ENCODE assay signal across 1 cellular context in the genomic region with DNA sequence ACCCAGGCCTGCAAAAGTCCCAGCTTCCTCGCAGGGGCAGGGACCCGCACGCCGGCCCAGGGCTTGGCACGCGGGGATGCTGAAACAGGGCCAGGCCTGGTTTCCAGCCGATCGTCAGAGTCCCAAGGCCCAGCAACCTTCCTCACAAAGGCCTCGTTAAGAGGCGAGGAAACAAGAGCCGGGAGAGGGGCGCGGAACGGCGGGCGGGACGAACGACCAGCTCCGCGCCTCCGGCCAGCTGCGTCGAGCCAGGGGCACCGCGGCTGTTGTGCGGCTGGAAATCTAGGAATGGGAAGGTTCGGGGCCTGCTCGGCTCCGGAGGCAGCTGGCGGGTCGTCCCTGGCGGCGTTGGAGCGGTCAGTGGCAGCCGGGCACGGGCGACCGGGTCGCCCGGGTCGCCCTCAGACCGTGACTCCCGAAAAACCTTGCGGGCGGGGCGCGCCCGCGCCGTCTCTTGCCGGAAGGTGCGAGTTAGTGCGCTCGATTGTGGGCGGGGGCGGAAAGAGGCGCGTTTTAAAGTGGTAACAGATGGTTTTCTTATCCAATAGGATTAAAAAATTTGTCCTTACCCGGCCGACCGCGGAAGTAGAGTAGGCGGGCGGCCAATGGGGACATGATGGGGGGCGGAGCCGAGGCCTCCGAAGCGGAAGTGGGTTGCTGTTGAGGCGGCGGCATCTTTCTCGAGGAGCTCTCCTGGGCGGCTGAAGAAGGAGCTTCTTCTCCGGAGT.
TF ChIP-seq lines count a peak whose summit lies in the region.

A gene with protein sequence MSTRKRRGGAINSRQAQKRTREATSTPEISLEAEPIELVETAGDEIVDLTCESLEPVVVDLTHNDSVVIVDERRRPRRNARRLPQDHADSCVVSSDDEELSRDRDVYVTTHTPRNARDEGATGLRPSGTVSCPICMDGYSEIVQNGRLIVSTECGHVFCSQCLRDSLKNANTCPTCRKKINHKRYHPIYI (plus strand): TSS at position 643 of the 728 bp plus-strand sequence. CDS start 21,388 bp downstream, outside the sequence.

TF ChIP-seq in HepG2, 621 proteins besides CTCF, POLR2A, EP300 and RAD21 (continued from another document):
- TF ChIP-seq, protein P1, sequence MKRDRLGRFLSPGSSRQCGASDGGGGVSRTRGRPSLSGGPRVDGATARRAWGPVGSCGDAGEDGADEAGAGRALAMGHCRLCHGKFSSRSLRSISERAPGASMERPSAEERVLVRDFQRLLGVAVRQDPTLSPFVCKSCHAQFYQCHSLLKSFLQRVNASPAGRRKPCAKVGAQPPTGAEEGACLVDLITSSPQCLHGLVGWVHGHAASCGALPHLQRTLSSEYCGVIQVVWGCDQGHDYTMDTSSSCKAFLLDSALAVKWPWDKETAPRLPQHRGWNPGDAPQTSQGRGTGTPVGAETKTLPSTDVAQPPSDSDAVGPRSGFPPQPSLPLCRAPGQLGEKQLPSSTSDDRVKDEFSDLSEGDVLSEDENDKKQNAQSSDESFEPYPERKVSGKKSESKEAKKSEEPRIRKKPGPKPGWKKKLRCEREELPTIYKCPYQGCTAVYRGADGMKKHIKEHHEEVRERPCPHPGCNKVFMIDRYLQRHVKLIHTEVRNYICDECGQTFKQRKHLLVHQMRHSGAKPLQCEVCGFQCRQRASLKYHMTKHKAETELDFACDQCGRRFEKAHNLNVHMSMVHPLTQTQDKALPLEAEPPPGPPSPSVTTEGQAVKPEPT (CRISPR knock-in tag; IDR thresholded peaks at IDR 0.05; ENCODE audit: low read depth) = peak; percentile 62; the same call in 1 of the 2 replicates
- TF ChIP-seq ZNF296 (CRISPR knock-in tag; conservative IDR thresholded peaks at IDR 0.05) (no peak), ZNF616 (CRISPR knock-in tag; IDR thresholded peaks at IDR 0.05; ENCODE audit: low read depth) (peak; percentile 62; the same call in 1 of the 2 replicates), ZSCAN21 (CRISPR knock-in tag; IDR thresholded peaks at IDR 0.05; ENCODE audit: borderline replicate concordance) (peak; percentile 68), SNAI1 (CRISPR knock-in tag; IDR thresholded peaks at IDR 0.05; ENCODE audit: borderline replicate concordance) (peak; percentile 6; the same call in 1 of the 2 replicates), ZNF160 (CRISPR knock-in tag; IDR thresholded peaks at IDR 0.05) (0 out of 2 replicates have a peak, but pooled peaks have one; percentile 39), HNRNPH1 (optimal IDR thresholded peaks at IDR 0.05; ENCODE audit: low read depth, low read length) (no peak), SP2 (CRISPR knock-in tag; IDR thresholded peaks at IDR 0.05) (peak; percentile 91), ZNF772 (CRISPR knock-in tag; IDR thresholded peaks at IDR 0.05) (peak; percentile 31; the same call in 1 of the 2 replicates), HOXA3 (CRISPR knock-in tag; IDR thresholded peaks at IDR 0.05) (peak; percentile 34; the same call in 1 of the 2 replicates), ZNF232 (CRISPR knock-in tag; IDR thresholded peaks at IDR 0.05; ENCODE audit: borderline replicate concordance) (peak; percentile 92), TEAD2 (CRISPR knock-in tag; IDR thresholded peaks at IDR 0.05) (0 out of 2 replicates have a peak, but pooled peaks have one; percentile 55), GATAD1 (CRISPR knock-in tag; IDR thresholded peaks at IDR 0.05) (peak; percentile 75)
- TF ChIP-seq, protein P2, sequence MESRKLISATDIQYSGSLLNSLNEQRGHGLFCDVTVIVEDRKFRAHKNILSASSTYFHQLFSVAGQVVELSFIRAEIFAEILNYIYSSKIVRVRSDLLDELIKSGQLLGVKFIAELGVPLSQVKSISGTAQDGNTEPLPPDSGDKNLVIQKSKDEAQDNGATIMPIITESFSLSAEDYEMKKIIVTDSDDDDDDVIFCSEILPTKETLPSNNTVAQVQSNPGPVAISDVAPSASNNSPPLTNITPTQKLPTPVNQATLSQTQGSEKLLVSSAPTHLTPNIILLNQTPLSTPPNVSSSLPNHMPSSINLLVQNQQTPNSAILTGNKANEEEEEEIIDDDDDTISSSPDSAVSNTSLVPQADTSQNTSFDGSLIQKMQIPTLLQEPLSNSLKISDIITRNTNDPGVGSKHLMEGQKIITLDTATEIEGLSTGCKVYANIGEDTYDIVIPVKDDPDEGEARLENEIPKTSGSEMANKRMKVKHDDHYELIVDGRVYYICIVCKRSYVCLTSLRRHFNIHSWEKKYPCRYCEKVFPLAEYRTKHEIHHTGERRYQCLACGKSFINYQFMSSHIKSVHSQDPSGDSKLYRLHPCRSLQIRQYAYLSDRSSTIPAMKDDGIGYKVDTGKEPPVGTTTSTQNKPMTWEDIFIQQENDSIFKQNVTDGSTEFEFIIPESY (CRISPR knock-in tag; IDR thresholded peaks at IDR 0.05) = 0 out of 2 replicates have a peak, but pooled peaks have one; percentile 27
- TF ChIP-seq, protein P3, sequence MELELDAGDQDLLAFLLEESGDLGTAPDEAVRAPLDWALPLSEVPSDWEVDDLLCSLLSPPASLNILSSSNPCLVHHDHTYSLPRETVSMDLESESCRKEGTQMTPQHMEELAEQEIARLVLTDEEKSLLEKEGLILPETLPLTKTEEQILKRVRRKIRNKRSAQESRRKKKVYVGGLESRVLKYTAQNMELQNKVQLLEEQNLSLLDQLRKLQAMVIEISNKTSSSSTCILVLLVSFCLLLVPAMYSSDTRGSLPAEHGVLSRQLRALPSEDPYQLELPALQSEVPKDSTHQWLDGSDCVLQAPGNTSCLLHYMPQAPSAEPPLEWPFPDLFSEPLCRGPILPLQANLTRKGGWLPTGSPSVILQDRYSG (CRISPR knock-in tag; IDR thresholded peaks at IDR 0.05) = peak; percentile 63; the same call in 1 of the 2 replicates
- TF ChIP-seq, protein P4, sequence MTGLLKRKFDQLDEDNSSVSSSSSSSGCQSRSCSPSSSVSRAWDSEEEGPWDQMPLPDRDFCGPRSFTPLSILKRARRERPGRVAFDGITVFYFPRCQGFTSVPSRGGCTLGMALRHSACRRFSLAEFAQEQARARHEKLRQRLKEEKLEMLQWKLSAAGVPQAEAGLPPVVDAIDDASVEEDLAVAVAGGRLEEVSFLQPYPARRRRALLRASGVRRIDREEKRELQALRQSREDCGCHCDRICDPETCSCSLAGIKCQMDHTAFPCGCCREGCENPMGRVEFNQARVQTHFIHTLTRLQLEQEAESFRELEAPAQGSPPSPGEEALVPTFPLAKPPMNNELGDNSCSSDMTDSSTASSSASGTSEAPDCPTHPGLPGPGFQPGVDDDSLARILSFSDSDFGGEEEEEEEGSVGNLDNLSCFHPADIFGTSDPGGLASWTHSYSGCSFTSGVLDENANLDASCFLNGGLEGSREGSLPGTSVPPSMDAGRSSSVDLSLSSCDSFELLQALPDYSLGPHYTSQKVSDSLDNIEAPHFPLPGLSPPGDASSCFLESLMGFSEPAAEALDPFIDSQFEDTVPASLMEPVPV (CRISPR knock-in tag; IDR thresholded peaks at IDR 0.05) = peak; percentile 61
- TF ChIP-seq, protein P5, sequence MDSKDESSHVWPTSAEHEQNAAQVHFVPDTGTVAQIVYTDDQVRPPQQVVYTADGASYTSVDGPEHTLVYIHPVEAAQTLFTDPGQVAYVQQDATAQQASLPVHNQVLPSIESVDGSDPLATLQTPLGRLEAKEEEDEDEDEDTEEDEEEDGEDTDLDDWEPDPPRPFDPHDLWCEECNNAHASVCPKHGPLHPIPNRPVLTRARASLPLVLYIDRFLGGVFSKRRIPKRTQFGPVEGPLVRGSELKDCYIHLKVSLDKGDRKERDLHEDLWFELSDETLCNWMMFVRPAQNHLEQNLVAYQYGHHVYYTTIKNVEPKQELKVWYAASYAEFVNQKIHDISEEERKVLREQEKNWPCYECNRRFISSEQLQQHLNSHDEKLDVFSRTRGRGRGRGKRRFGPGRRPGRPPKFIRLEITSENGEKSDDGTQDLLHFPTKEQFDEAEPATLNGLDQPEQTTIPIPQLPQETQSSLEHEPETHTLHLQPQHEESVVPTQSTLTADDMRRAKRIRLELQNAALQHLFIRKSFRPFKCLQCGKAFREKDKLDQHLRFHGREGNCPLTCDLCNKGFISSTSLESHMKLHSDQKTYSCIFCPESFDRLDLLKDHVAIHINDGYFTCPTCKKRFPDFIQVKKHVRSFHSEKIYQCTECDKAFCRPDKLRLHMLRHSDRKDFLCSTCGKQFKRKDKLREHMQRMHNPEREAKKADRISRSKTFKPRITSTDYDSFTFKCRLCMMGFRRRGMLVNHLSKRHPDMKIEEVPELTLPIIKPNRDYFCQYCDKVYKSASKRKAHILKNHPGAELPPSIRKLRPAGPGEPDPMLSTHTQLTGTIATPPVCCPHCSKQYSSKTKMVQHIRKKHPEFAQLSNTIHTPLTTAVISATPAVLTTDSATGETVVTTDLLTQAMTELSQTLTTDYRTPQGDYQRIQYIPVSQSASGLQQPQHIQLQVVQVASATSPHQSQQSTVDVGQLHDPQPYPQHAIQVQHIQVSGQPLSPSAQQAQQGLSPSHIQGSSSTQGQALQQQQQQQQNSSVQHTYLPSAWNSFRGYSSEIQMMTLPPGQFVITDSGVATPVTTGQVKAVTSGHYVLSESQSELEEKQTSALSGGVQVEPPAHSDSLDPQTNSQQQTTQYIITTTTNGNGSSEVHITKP (CRISPR knock-in tag; IDR thresholded peaks at IDR 0.05; ENCODE audit: low read depth) = no peak
- TF ChIP-seq, protein P6, sequence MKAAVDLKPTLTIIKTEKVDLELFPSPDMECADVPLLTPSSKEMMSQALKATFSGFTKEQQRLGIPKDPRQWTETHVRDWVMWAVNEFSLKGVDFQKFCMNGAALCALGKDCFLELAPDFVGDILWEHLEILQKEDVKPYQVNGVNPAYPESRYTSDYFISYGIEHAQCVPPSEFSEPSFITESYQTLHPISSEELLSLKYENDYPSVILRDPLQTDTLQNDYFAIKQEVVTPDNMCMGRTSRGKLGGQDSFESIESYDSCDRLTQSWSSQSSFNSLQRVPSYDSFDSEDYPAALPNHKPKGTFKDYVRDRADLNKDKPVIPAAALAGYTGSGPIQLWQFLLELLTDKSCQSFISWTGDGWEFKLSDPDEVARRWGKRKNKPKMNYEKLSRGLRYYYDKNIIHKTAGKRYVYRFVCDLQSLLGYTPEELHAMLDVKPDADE (CRISPR knock-in tag; IDR thresholded peaks at IDR 0.05) = no peak
- TF ChIP-seq, protein P7, sequence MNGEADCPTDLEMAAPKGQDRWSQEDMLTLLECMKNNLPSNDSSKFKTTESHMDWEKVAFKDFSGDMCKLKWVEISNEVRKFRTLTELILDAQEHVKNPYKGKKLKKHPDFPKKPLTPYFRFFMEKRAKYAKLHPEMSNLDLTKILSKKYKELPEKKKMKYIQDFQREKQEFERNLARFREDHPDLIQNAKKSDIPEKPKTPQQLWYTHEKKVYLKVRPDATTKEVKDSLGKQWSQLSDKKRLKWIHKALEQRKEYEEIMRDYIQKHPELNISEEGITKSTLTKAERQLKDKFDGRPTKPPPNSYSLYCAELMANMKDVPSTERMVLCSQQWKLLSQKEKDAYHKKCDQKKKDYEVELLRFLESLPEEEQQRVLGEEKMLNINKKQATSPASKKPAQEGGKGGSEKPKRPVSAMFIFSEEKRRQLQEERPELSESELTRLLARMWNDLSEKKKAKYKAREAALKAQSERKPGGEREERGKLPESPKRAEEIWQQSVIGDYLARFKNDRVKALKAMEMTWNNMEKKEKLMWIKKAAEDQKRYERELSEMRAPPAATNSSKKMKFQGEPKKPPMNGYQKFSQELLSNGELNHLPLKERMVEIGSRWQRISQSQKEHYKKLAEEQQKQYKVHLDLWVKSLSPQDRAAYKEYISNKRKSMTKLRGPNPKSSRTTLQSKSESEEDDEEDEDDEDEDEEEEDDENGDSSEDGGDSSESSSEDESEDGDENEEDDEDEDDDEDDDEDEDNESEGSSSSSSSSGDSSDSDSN (CRISPR knock-in tag; IDR thresholded peaks at IDR 0.05) = peak; percentile 65
- TF ChIP-seq, protein P8, sequence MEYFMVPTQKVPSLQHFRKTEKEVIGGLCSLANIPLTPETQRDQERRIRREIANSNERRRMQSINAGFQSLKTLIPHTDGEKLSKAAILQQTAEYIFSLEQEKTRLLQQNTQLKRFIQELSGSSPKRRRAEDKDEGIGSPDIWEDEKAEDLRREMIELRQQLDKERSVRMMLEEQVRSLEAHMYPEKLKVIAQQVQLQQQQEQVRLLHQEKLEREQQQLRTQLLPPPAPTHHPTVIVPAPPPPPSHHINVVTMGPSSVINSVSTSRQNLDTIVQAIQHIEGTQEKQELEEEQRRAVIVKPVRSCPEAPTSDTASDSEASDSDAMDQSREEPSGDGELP (IDR thresholded peaks at IDR 0.05; ENCODE audit: borderline replicate concordance, low read depth) = peak; percentile 23; the same call in 1 of the 2 replicates
- TF ChIP-seq, protein P9, sequence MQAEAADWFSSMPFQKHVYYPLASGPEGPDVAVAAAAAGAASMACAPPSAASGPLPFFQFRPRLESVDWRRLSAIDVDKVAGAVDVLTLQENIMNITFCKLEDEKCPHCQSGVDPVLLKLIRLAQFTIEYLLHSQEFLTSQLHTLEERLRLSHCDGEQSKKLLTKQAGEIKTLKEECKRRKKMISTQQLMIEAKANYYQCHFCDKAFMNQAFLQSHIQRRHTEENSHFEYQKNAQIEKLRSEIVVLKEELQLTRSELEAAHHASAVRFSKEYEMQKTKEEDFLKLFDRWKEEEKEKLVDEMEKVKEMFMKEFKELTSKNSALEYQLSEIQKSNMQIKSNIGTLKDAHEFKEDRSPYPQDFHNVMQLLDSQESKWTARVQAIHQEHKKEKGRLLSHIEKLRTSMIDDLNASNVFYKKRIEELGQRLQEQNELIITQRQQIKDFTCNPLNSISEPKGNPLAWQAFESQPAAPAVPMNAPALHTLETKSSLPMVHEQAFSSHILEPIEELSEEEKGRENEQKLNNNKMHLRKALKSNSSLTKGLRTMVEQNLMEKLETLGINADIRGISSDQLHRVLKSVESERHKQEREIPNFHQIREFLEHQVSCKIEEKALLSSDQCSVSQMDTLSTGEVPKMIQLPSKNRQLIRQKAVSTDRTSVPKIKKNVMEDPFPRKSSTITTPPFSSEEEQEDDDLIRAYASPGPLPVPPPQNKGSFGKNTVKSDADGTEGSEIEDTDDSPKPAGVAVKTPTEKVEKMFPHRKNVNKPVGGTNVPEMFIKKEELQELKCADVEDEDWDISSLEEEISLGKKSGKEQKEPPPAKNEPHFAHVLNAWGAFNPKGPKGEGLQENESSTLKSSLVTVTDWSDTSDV (CRISPR knock-in tag; IDR thresholded peaks at IDR 0.05) = no peak
- TF ChIP-seq, protein P10, sequence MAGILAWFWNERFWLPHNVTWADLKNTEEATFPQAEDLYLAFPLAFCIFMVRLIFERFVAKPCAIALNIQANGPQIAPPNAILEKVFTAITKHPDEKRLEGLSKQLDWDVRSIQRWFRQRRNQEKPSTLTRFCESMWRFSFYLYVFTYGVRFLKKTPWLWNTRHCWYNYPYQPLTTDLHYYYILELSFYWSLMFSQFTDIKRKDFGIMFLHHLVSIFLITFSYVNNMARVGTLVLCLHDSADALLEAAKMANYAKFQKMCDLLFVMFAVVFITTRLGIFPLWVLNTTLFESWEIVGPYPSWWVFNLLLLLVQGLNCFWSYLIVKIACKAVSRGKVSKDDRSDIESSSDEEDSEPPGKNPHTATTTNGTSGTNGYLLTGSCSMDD (CRISPR knock-in tag; IDR thresholded peaks at IDR 0.05) = 0 out of 2 replicates have a peak, but pooled peaks have one; percentile 51
TF ChIP-seq in HepG2: peak in this region for 203.
